Comparison of ENCODE assay signal across 9 cellular contexts in the genomic region with DNA sequence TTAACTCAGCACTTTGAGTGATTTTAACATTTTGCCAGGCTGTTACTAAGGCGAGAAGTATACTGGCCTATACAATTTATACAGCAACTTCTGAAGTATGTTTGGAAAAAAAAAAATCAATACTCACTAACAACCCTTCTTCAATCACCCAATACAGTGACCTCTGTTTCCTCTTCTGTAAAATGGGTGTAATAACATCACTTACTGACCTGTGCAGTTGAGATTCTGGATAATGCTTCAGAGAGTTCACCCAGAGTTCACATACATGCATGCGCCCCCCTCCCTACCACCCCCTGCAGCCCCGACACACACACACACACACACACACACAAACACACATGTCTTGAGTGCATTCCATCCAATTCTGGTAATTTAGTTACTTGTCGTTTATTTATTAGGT. TPM values are rescaled to one million over a fixed set of nuclear protein-coding genes. Genes with fewer than 3 reads are reported as not detected.
"Had no signal": no experiment of that assay in that cellular context is flagged by ENCODE, and none has a peak within 500 bp of the region (broad histone marks: within the 10 kb centered on the region; RNA-seq: fewer than 3 reads in every experiment).

No MANE protein-coding gene starts in this region.

- H3K4me2 ChIP-seq: KMS-11 had no signal

- H3K9ac ChIP-seq: KMS-11 had no signal

- FAIRE-seq: HTR-8/SVneo had no signal

- DNase-seq: IMR-90, KBM-7, KG1 had no signal

- H3K27ac ChIP-seq: HL-60, KMS-11 had no signal

RNA-seq across cellular contexts. Expression of gene PAH, which starts 9.1 kb away (rescaled TPM):
- total RNA-seq: HT-29, HT1080, IMR-90 had no signal
- polyA plus RNA-seq: IgD-negative memory B cell, IMR-90 had no signal

RNA-seq across cellular contexts. Expression of gene ASCL1, which starts 49.6 kb away (rescaled TPM):
- total RNA-seq: HT-29, HT1080, IMR-90 had no signal
- polyA plus RNA-seq: IgD-negative memory B cell, IMR-90 had no signal
